ENCODE assay signal across 9 cellular contexts in genomic region chr17:49645654-49646053, GRCh38. TPM values are rescaled to one million over a fixed set of nuclear protein-coding genes. Genes with fewer than 3 reads are reported as not detected.
DNase-seq lines count a peak whose midpoint lies in the region; ATAC-seq and TF ChIP-seq lines count a peak whose summit lies in the region.
"Had no signal": no experiment of that assay in that cellular context is flagged by ENCODE, and none has a peak within 500 bp of the region (broad histone marks: within the 10 kb centered on the region; RNA-seq: fewer than 3 reads in every experiment).

No MANE protein-coding gene starts in this region.

- 33 to 39% methylated on average over 1 of the region's 1 CpG for WGBS in tibial nerve, 2 donors

- peaks cover 75% of the 10 kb centered on the region for H3K4me1 Mint-ChIP-seq in activated T-cell treated with anti-CD3 and anti-CD28 coated beads, Interleukin-2, amount 50 U/mL, for 72 hours (ENCODE audit: low read depth)
- H3K4me1 Mint-ChIP-seq in brain: peaks cover 23% of the 10 kb centered on the region

- H3K36me3 ChIP-seq in muscle layer of colon (ENCODE audit: insufficient read depth, low read length): no peaks in the 10 kb centered on the region
- H3K36me3 ChIP-seq in tibial nerve: no peaks in the 10 kb centered on the region

- H3K27me3 Mint-ChIP-seq in activated T-cell treated with anti-CD3 and anti-CD28 coated beads, Interleukin-2, amount 50 U/mL, for 72 hours (ENCODE audit: low read depth): no peaks in the 10 kb centered on the region
- no peaks in the 10 kb centered on the region for H3K27me3 Mint-ChIP-seq in brain

- peak overlapping the region; percentile 89 for H3K27ac Mint-ChIP-seq in activated T-cell treated with anti-CD3 and anti-CD28 coated beads, Interleukin-2, amount 50 U/mL, for 72 hours
- H3K27ac Mint-ChIP-seq in brain: peak overlapping the region in 4 of 5 experiments; percentile 6 to 63 (median 29)

- peak overlapping the region; percentile 95 for H3K27ac ChIP-seq in muscle layer of colon (ENCODE audit: low read depth, low read length)
- H3K27ac ChIP-seq in tibial nerve: peak overlapping the region; percentile 19 to 71 (median 48)

- peaks cover 2 to 4% of the 10 kb centered on the region in 2 donors for H3K36me3 Mint-ChIP-seq in activated T-cell treated with anti-CD3 and anti-CD28 coated beads, Interleukin-2, amount 50 U/mL, for 72 hours (ENCODE audit: insufficient read depth in 2 of 2)
- H3K36me3 Mint-ChIP-seq in brain: peaks cover 13% of the 10 kb centered on the region

- H3K9ac ChIP-seq in muscle layer of colon (ENCODE audit: low read length): peak overlapping the region; percentile 90

- no peaks in the 10 kb centered on the region for H3K9me3 ChIP-seq in muscle layer of colon (ENCODE audit: low read length)
- no peaks in the 10 kb centered on the region for H3K9me3 ChIP-seq in tibial nerve

- no peak for TF ChIP-seq POLR2A in tibial nerve (IDR thresholded peaks at IDR 0.05)

- DNase-seq in activated T-cell treated with anti-CD3 and anti-CD28 coated beads, Interleukin-2, amount 50 U/mL, for 72 hours: no peak
- DNase-seq in activated T-cell treated with anti-CD3 and anti-CD28 coated beads for 4 hours (no peak), tibial nerve (ENCODE audit: low spot score in 2 of 2) (no peak)
- DNase-seq in stimulated activated CD4-positive, alpha-beta T cell treated with anti-CD3 and anti-CD28 coated beads, Interleukin-15, amount 100 ng/mL, for 24 hours: no peak
- DNase-seq in effector CD8-positive, alpha-beta T cell (lab: John Stamatoyannopoulos, UW): no peak
- DNase-seq: activated CD4-positive, alpha-beta T cell treated with anti-CD3 and anti-CD28 coated beads, Interleukin-2, amount 50 U/mL, for 1 hour had no signal

- H3K27me3 ChIP-seq in muscle layer of colon (ENCODE audit: control insufficient read depth in 1 of 2, insufficient read depth in 2 of 2, low read length in 2 of 2): no peaks in the 10 kb centered on the region
- no peaks in the 10 kb centered on the region for H3K27me3 ChIP-seq in tibial nerve

- H3K4me3 ChIP-seq in muscle layer of colon (ENCODE audit: low read depth in 1 of 2, low read length in 2 of 2) (peak overlapping the region; percentile 39 to 49), tibial nerve (no peak overlapping the region)

- no peak for TF ChIP-seq EP300 in tibial nerve (IDR thresholded peaks at IDR 0.05)

- H3K4me1 ChIP-seq in muscle layer of colon (ENCODE audit: insufficient read depth, low read length) (peaks cover 30% of the 10 kb centered on the region), tibial nerve (peaks cover 0 to 51% (median 4%) of the 10 kb centered on the region in 4 donors)

- TF ChIP-seq CTCF in brain (conservative IDR thresholded peaks at IDR 0.05) (no peak), tibial nerve (IDR thresholded peaks at IDR 0.05) (no peak)

- no peaks in the 10 kb centered on the region for H3K9me3 Mint-ChIP-seq in activated T-cell treated with anti-CD3 and anti-CD28 coated beads, Interleukin-2, amount 50 U/mL, for 72 hours
- peaks cover 0 to 2% (median 0%) of the 10 kb centered on the region in 5 experiments for H3K9me3 Mint-ChIP-seq in brain

- no peak for ATAC-seq in activated T-cell treated with anti-CD3 and anti-CD28 coated beads, Interleukin-2, amount 50 U/mL, for 72 hours (replicated peaks in 1 of 2)
- no peak for ATAC-seq in HG03045 (IDR thresholded peaks at IDR 0.05; ENCODE audit: unreplicated experiment)

- H3K4me3 Mint-ChIP-seq in activated T-cell treated with anti-CD3 and anti-CD28 coated beads, Interleukin-2, amount 50 U/mL, for 72 hours: peak overlapping the region in 1 of 2 donors; percentile 82
- no peak overlapping the region for H3K4me3 Mint-ChIP-seq in brain

RNA-seq across cellular contexts. Expression of gene SPOP, which starts 32.2 kb away (rescaled TPM):
- total RNA-seq in activated T-cell treated with anti-CD3 and anti-CD28 coated beads, Interleukin-2, amount 50 U/mL, for 72 hours: 10 to 100 TPM; 77.8 to 82.2 TPM
- polyA plus RNA-seq in brain (ENCODE audit: insufficient read depth, low read depth, low replicate concordance): 52.7 TPM
- 10 to 100 TPM; 58.1 to 72.6 (median 66.6) TPM for total RNA-seq in tibial nerve

Comparison
In these comparisons a context has a peak if more than half of its experiments do, and no peak if none do; other contexts are left out.
1. H3K4me3 ChIP-seq: peak in muscle layer of colon (2 of 2); none in tibial nerve (0 of 4).